Comparison of ENCODE assay signal across 23 cellular contexts in the genomic region with DNA sequence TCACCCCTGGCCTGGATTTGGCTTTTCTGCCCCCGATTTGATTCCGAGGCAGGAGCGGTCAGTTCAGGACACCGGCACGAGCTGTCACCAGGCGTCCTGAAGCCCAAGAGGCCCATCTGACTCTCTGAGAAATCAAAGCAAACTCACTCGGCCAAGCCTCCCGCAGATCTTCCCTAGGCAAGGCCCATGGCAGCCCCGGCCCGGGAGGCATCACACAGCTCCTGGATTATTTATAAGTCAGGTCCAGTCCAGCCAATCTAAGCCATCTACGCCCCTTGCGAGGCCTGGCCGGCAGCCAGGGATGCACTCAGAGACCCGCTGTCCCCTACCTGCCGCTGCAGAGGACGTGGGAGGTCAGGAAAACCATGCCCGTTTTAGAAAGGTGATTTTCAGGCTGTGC.
"Had no signal": no experiment of that assay in that cellular context is flagged by ENCODE, and none has a peak within 500 bp of the region (broad histone marks: within the 10 kb centered on the region; RNA-seq: fewer than 3 reads in every experiment).

No MANE protein-coding gene starts in this region.

- H3K27ac Mint-ChIP-seq: memory B cell, mesothelial cell of epicardium, natural killer cell had no signal

- H3K4me1 ChIP-seq: gastrocnemius medialis, heart right ventricle, left lung, lower lobe of right lung, parathyroid adenoma, right lobe of liver, uterus had no signal

- H3K4me3 ChIP-seq: gastrocnemius medialis, heart right ventricle, left lung, lower lobe of right lung, psoas muscle, right lobe of liver, uterus had no signal

- H3K27ac ChIP-seq: gastrocnemius medialis, heart right ventricle, left lung, lower lobe of right lung, parathyroid adenoma, psoas muscle, right lobe of liver, uterus had no signal

- H3K27me3 ChIP-seq: gastrocnemius medialis, right lobe of liver, uterus had no signal

- DNase-seq: effector memory CD4-positive, alpha-beta T cell; gastrocnemius medialis; heart right ventricle; hypothalamus; lower lobe of right lung; natural killer cell; nucleus accumbens; retina; right lobe of liver; stimulated activated CD4-positive, alpha-beta T cell treated with anti-CD3 and anti-CD28 coated beads, Interleukin-2, amount 100 ng/mL, for 24 hours; stimulated activated CD4-positive, alpha-beta T cell treated with anti-CD3 and anti-CD28 coated beads, Interleukin-4, amount 100 ng/mL, for 4 hours; stimulated activated naive CD4-positive, alpha-beta T cell; trophoblast cell; uterus had no signal

- ATAC-seq: esophagus mucosa, gastrocnemius medialis, heart right ventricle, left lung, lower lobe of right lung, natural killer cell, psoas muscle, right lobe of liver had no signal

- H3K9me3 ChIP-seq: gastrocnemius medialis, heart right ventricle, left lung, lower lobe of right lung, psoas muscle, right lobe of liver, uterus had no signal

- H3K9me3 Mint-ChIP-seq: memory B cell, natural killer cell, neural crest cell had no signal

- H3K4me1 Mint-ChIP-seq: memory B cell, mesothelial cell of epicardium, neural crest cell had no signal

- H3K4me3 Mint-ChIP-seq: memory B cell, mesothelial cell of epicardium, natural killer cell, neural crest cell had no signal

- FAIRE-seq: endometrium, islet of Langerhans had no signal

- H3K36me3 ChIP-seq: gastrocnemius medialis, heart right ventricle, left lung, lower lobe of right lung, right lobe of liver, uterus had no signal

- H3K9ac ChIP-seq: parathyroid adenoma had no signal

- H3K36me3 Mint-ChIP-seq: memory B cell, mesothelial cell of epicardium, natural killer cell had no signal
